In the genomic region with DNA sequence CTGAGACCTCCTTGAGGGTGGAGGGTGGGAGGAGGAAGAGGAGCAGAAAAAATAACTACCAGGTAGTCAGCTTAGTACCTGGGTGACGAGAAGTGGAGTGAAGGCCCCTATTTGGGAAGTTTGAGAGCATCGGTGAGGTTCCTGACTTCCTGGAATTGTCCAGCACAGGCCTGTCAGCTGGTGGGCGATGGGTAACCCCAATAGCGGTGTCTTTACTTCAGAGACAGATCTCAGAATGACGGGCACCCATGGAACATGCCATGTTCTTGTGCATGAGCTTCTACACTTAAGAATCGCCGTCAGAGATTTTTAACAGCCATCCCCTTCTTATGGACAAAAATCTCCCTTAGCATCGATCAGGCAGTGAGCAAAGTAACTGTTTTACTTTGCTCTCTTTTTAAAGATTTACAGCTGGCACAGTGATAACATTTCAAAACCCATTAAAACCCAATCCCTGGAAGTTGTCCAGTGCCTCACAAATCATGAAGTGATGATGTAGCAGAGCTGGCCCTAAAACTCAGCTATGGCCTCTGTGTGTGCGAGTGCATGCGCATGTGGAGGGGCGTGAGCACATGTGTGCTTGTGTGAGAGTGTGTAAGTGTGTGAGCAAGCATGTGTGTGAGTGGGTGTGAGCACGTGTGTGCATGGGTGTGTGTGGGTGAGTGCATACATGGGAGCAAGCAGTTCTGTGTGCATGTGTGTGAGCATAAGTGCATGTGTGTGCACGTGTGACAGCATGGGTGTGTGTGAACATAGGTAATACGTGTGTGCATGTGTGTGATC, we compare ENCODE assay signal across 1 cellular context.
TF ChIP-seq lines count a peak whose summit lies in the region.

No MANE protein-coding gene starts in this region.

TF ChIP-seq in HEK293, 187 proteins besides CTCF, POLR2A, EP300 and RAD21:
- TF ChIP-seq ZFHX2 (tag by site-specific recombination; conservative IDR thresholded peaks at IDR 0.05) (0 out of 2 replicates have a peak, but pooled peaks have one; percentile 17), ZNF664 (tag by site-specific recombination; IDR thresholded peaks at IDR 0.05) (no peak), ZNF623 (tag by site-specific recombination; IDR thresholded peaks at IDR 0.05) (no peak), ZNF37A (tag by site-specific recombination; IDR thresholded peaks at IDR 0.05) (no peak)
- TF ChIP-seq, protein P1, sequence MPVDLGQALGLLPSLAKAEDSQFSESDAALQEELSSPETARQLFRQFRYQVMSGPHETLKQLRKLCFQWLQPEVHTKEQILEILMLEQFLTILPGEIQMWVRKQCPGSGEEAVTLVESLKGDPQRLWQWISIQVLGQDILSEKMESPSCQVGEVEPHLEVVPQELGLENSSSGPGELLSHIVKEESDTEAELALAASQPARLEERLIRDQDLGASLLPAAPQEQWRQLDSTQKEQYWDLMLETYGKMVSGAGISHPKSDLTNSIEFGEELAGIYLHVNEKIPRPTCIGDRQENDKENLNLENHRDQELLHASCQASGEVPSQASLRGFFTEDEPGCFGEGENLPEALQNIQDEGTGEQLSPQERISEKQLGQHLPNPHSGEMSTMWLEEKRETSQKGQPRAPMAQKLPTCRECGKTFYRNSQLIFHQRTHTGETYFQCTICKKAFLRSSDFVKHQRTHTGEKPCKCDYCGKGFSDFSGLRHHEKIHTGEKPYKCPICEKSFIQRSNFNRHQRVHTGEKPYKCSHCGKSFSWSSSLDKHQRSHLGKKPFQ (tag by site-specific recombination; IDR thresholded peaks at IDR 0.05), result peak; percentile 74; the same call in 1 of the 2 replicates
